ENCODE assay signal across 1 cellular context in the genomic region with DNA sequence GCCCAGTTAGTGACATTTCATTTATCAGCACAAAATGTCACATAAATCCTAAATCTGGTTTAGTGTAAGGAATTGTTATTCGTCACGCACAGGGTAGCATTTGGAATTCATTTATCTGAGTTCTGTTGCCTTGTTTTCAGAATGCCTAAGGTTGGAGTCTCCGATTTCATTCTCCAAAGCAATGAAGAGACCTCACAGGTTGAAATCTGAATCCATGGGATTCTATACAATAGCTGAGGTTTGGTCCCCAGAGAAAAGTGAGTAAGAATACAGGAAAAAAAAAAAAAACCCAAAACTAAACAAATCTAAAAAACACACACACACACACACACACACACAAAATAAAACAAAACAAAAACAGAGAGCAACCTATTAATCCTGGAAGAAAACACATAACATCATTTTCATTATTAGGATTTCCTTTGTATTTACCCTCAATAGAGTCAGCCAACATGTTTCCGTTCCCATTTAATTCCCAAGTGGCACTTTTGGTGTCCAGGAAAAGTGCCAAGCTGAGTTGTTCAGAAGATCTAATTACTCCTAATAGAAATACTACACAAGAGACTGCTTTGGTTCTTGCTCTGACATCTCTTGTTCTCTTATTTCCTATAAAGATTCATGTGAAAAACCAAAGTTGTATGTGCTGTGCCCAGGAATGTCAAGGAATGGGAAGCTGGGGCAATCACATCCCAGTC.
TF ChIP-seq lines count a peak whose summit lies in the region.

No MANE protein-coding gene starts in this region.

TF ChIP-seq in HepG2, 621 proteins besides CTCF, POLR2A, EP300 and RAD21 (continued from another document):
- no peak for TF ChIP-seq KIAA2018 (CRISPR knock-in tag; IDR thresholded peaks at IDR 0.05; ENCODE audit: borderline replicate concordance)
- TF ChIP-seq ZBTB42 (CRISPR knock-in tag; IDR thresholded peaks at IDR 0.05): no peak
- TF ChIP-seq THAP9 (CRISPR knock-in tag; IDR thresholded peaks at IDR 0.05; ENCODE audit: borderline replicate concordance): no peak
- no peak for TF ChIP-seq TBP (CRISPR knock-in tag; IDR thresholded peaks at IDR 0.05)
- TF ChIP-seq, protein P1, sequence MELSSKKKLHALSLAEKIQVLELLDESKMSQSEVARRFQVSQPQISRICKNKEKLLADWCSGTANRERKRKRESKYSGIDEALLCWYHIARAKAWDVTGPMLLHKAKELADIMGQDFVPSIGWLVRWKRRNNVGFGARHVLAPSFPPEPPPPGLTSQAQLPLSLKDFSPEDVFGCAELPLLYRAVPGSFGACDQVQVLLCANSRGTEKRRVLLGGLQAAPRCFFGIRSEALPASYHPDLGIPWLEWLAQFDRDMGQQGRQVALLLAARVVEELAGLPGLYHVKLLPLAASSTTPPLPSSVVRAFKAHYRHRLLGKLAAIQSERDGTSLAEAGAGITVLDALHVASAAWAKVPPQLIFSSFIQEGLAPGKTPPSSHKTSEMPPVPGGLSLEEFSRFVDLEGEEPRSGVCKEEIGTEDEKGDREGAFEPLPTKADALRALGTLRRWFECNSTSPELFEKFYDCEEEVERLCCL (CRISPR knock-in tag; IDR thresholded peaks at IDR 0.05; ENCODE audit: borderline replicate concordance): no peak
- no peak for TF ChIP-seq ZZZ3 (CRISPR knock-in tag; IDR thresholded peaks at IDR 0.05; ENCODE audit: borderline replicate concordance)
- no peak for TF ChIP-seq TBX2 (CRISPR knock-in tag; IDR thresholded peaks at IDR 0.05; ENCODE audit: borderline replicate concordance)
- TF ChIP-seq PPARG (CRISPR knock-in tag; conservative IDR thresholded peaks at IDR 0.05): no peak
- TF ChIP-seq MTA3 (CRISPR knock-in tag; IDR thresholded peaks at IDR 0.05): no peak
- TF ChIP-seq YEATS4 (CRISPR knock-in tag; IDR thresholded peaks at IDR 0.05; ENCODE audit: borderline replicate concordance): no peak
- no peak for TF ChIP-seq KDM6A (CRISPR knock-in tag; IDR thresholded peaks at IDR 0.05; ENCODE audit: low read depth)
- TF ChIP-seq CERS6 (CRISPR knock-in tag; IDR thresholded peaks at IDR 0.05): no peak
- TF ChIP-seq, protein P2, sequence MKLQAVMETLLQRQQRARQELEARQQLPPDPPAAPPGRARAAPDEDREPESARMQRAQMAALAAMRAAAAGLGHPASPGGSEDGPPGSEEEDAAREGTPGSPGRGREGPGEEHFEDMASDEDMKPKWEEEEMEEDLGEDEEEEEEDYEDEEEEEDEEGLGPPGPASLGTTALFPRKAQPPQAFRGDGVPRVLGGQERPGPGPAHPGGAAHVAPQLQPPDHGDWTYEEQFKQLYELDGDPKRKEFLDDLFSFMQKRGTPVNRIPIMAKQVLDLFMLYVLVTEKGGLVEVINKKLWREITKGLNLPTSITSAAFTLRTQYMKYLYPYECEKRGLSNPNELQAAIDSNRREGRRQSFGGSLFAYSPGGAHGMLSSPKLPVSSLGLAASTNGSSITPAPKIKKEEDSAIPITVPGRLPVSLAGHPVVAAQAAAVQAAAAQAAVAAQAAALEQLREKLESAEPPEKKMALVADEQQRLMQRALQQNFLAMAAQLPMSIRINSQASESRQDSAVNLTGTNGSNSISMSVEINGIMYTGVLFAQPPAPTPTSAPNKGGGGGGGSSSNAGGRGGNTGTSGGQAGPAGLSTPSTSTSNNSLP (IDR thresholded peaks at IDR 0.05; ENCODE audit: low read depth, low read length): no peak
TF ChIP-seq in HepG2: peak in this region for 0.
